29 cellular contexts compared by ENCODE assay signal in genomic region chr3:194110483-194110882, GRCh38.
"Had no signal": no experiment of that assay in that cellular context is flagged by ENCODE, and none has a peak within 500 bp of the region (broad histone marks: within the 10 kb centered on the region; RNA-seq: fewer than 3 reads in every experiment).

No MANE protein-coding gene starts in this region.

- H3K27me3 ChIP-seq: neural progenitor cell, ovary, spleen, suprapubic skin, testis, transverse colon, upper lobe of right lung, uterus had no signal

- H3K27ac Mint-ChIP-seq: naive thymus-derived CD4-positive, alpha-beta T cell; natural killer cell; stimulated activated memory B cell treated with anti-CD40 and anti-IgM and Interleukin-4, amounts not matched to agents 10 μg/mL and 1 μg/mL and 100 μg/mL, for 72 hours; stimulated activated naive CD8-positive, alpha-beta T cell treated with anti-CD3 and anti-CD28 coated beads, Interleukin-15, amount 100 ng/mL, for 72 hours; type B pancreatic cell had no signal

- ATAC-seq: naive thymus-derived CD4-positive, alpha-beta T cell; natural killer cell; psoas muscle; right cardiac atrium; sciatic nerve; stimulated activated memory B cell treated with anti-CD40 and anti-IgM and Interleukin-4, amounts not matched to agents 10 μg/mL and 1 μg/mL and 100 μg/mL, for 72 hours; stimulated activated naive CD8-positive, alpha-beta T cell treated with anti-CD3 and anti-CD28 coated beads, Interleukin-15, amount 100 ng/mL, for 72 hours; stimulated activated naive CD8-positive, alpha-beta T cell treated with anti-CD3 and anti-CD28 coated beads, Interleukin-15, Interleukin-2, amounts not matched to agents 100 U/mL and 50 U/mL, for 24 hours; upper lobe of right lung had no signal

- H3K4me1 ChIP-seq: psoas muscle, testis, tibial artery, upper lobe of right lung, uterus had no signal

- H3K9me3 ChIP-seq: ovary, psoas muscle, spleen, suprapubic skin, testis, tibial artery, transverse colon, upper lobe of right lung, uterus had no signal

- H3K4me1 Mint-ChIP-seq: natural killer cell had no signal

- DNase-seq: naive thymus-derived CD4-positive, alpha-beta T cell; natural killer cell; occipital lobe; ovary; psoas muscle; right cardiac atrium; spleen; stimulated activated CD4-positive, alpha-beta T cell treated with anti-CD3 and anti-CD28 coated beads, Interleukin-12 subunit alpha, Interleukin-12 subunit beta, amount 100 ng/mL, for 4 hours; stimulated activated CD4-positive, alpha-beta T cell treated with anti-CD3 and anti-CD28 coated beads, Interleukin-1b, Interleukin-23, amount 100 ng/mL, for 48 hours; stimulated activated CD4-positive, alpha-beta T cell treated with anti-CD3 and anti-CD28 coated beads, Interleukin-4, amount 100 ng/mL, for 1 hour; stimulated activated CD4-positive, alpha-beta T cell treated with anti-CD3 and anti-CD28 coated beads, Interleukin-4, amount 100 ng/mL, for 4 hours; stimulated activated CD8-positive, alpha-beta memory T cell treated with anti-CD3 and anti-CD28 coated beads, Interleukin-4, amount 100 ng/mL, for 48 hours; stimulated activated naive CD4-positive, alpha-beta T cell; stimulated activated naive CD8-positive, alpha-beta T cell treated with anti-CD3 and anti-CD28 coated beads, Interleukin-15, amount 100 ng/mL, for 72 hours; stimulated activated naive CD8-positive, alpha-beta T cell treated with anti-CD3 and anti-CD28 coated beads, Interleukin-15, Interleukin-2, amounts not matched to agents 100 U/mL and 50 U/mL, for 24 hours; substantia nigra; testis; tibial artery; transverse colon; upper lobe of right lung; uterus had no signal

- H3K4me3 Mint-ChIP-seq: naive thymus-derived CD4-positive, alpha-beta T cell; natural killer cell; neural progenitor cell; stimulated activated memory B cell treated with anti-CD40 and anti-IgM and Interleukin-4, amounts not matched to agents 10 μg/mL and 1 μg/mL and 100 μg/mL, for 72 hours; stimulated activated naive CD8-positive, alpha-beta T cell treated with anti-CD3 and anti-CD28 coated beads, Interleukin-15, amount 100 ng/mL, for 72 hours; type B pancreatic cell had no signal

- H3K27me3 Mint-ChIP-seq: progenitor cell of endocrine pancreas; stimulated activated memory B cell treated with anti-CD40 and anti-IgM and Interleukin-4, amounts not matched to agents 10 μg/mL and 1 μg/mL and 100 μg/mL, for 72 hours had no signal

- H3K36me3 Mint-ChIP-seq: naive thymus-derived CD4-positive, alpha-beta T cell; natural killer cell; neural progenitor cell; stimulated activated memory B cell treated with anti-CD40 and anti-IgM and Interleukin-4, amounts not matched to agents 10 μg/mL and 1 μg/mL and 100 μg/mL, for 72 hours; type B pancreatic cell had no signal

- H3K9me3 Mint-ChIP-seq: naive thymus-derived CD4-positive, alpha-beta T cell; natural killer cell; neural progenitor cell; stimulated activated naive CD8-positive, alpha-beta T cell treated with anti-CD3 and anti-CD28 coated beads, Interleukin-15, amount 100 ng/mL, for 72 hours; type B pancreatic cell had no signal

- H3K4me3 ChIP-seq: neural progenitor cell, ovary, psoas muscle, skin epidermis, smooth muscle cell, spleen, suprapubic skin, testis, tibial artery, transverse colon, upper lobe of right lung, uterus had no signal

- H3K36me3 ChIP-seq: neural progenitor cell, ovary, spleen, suprapubic skin, tibial artery, transverse colon, upper lobe of right lung, uterus had no signal
